ENCODE assay signal across 20 cellular contexts in the genomic region with DNA sequence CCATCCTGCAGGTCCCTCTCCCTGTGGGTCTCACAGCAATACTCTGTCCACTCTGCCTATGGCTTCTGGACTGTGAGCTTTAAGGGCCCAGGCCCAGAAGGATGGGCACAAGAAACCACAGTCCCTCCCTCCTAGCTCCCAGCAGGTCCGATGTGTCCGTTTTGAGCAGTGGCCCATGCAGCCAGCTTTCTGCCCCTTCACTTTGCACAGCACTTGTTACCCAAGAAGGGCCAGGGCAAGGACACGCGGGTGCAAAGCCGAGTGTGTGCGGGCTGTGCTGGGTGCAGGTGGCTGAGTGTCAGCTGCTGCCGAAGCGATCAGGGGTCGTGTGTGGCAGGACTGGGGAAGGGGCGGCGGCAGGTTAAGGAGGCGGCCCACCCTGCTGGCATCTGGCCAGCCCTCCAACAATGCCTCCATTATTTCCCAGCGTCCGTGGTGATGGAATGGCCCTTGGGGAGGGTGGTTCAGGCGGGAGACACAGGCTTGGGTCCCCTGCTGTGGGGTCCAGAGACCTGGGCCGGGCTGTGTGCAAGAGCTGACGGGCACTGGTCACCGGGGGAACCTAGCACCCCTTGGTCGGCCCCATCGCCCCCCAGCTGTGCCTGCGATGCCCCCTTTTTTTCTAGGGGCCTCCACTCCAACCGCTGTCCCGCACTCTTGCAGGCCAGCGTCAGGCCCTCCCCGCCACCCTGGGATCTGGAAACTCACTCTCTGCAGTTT. TPM values are rescaled to one million over a fixed set of nuclear protein-coding genes. Genes with fewer than 3 reads are reported as not detected.
A peak's percentile ranks its signal among the peaks of the same experiment; 100 is the strongest.
DNase-seq lines count a peak whose midpoint lies in the region; ATAC-seq, FAIRE-seq and TF ChIP-seq lines count a peak whose summit lies in the region.
"Had no signal": no experiment of that assay in that cellular context is flagged by ENCODE, and none has a peak within 500 bp of the region (broad histone marks: within the 10 kb centered on the region; RNA-seq: fewer than 3 reads in every experiment).

No MANE protein-coding gene starts in this region.

- CTCF ChIA-PET in HepG2 (lab: Yijun Ruan, JAX; ENCODE audit: low intra/inter-chr PET ratio, low total read pairs), result no interaction called here

- H3K4me3 Mint-ChIP-seq in activated T-helper 17 cell treated with anti-CD3 and anti-CD28 coated beads, Interleukin-2, amount 50 U/mL, for 72 hours, result no peak overlapping the region
- no peak overlapping the region for H3K4me3 Mint-ChIP-seq in natural killer cell

- no TSS peak for BruUV-seq in HepG2 (replicated peaks; lab: Mats Ljungman, UMichigan)

- H3K9me3 ChIP-seq in HepG2 (ENCODE audit: low read length) (no peaks in the 10 kb centered on the region), right lobe of liver (no peaks in the 10 kb centered on the region)
- H3K9me3 ChIP-seq: MG63 had no signal

- H3K4me2 ChIP-seq in HepG2 (ENCODE audit: low read depth, low read length), result no peak overlapping the region
- H3K4me2 ChIP-seq: KMS-11 had no signal

- DNase-seq in DMS 273 (lab: John Stamatoyannopoulos, UW; ENCODE audit: unreplicated experiment) (peak; percentile 55), DMS 273 treated with DMSO at 0.1 percent for 48 hours (lab: John Stamatoyannopoulos, UW) (no peak), HepG2 (ENCODE audit: low spot score) (no peak), right lobe of liver (no peak), natural killer cell (no peak), LoVo (ENCODE audit: low spot score) (no peak)
- DNase-seq: C1 segment of cervical spinal cord, MG63, NCI-H1092 treated with DMSO at 0.1 percent for 48 hours, NCI-H1694, NCI-H2107, NCI-H774 had no signal

- H3K36me3 Mint-ChIP-seq in activated T-helper 17 cell treated with anti-CD3 and anti-CD28 coated beads, Interleukin-2, amount 50 U/mL, for 72 hours (ENCODE audit: low read depth), result peaks cover 31% of the 10 kb centered on the region
- no peaks in the 10 kb centered on the region for H3K36me3 Mint-ChIP-seq in natural killer cell

- H3K27me3 Mint-ChIP-seq in activated T-helper 17 cell treated with anti-CD3 and anti-CD28 coated beads, Interleukin-2, amount 50 U/mL, for 72 hours, result peaks cover 9% of the 10 kb centered on the region
- H3K27me3 Mint-ChIP-seq in natural killer cell (ENCODE audit: low read depth in 2 of 2), result peaks cover 0 to 12% of the 10 kb centered on the region in 2 donors

- TF ChIP-seq EP300 in HepG2 (IDR thresholded peaks at IDR 0.05; ENCODE audit: low read depth in 2 of 2, low read length in 2 of 2) (no peak), HepG2 (CRISPR knock-in tag; IDR thresholded peaks at IDR 0.05; ENCODE audit: borderline replicate concordance) (no peak)

- no peak overlapping the region for H3K9ac ChIP-seq in HepG2 (ENCODE audit: insufficient read depth, low read depth, low read length)
- H3K9ac ChIP-seq: KMS-11 had no signal

- POLR2A ChIA-PET in HepG2 (lab: Yijun Ruan, JAX), result no interaction called here

- no peak for FAIRE-seq in HepG2 (lab: Jason Lieb, UNC)
- FAIRE-seq: GM12878, GM18507 had no signal

- peak; percentile 24 for ATAC-seq in HepG2
- no peak for ATAC-seq in right lobe of liver
- ATAC-seq in activated T-helper 17 cell treated with anti-CD3 and anti-CD28 coated beads, Interleukin-2, amount 50 U/mL, for 72 hours (replicated peaks), result peak; percentile 12
- no peak for ATAC-seq in natural killer cell
- no peak for ATAC-seq in GM19395 (IDR thresholded peaks at IDR 0.05; ENCODE audit: unreplicated experiment)

- TF ChIP-seq POLR2A in HepG2 (IDR thresholded peaks at IDR 0.05; ENCODE audit: insufficient read depth in 1 of 2, low read depth in 2 of 2, low read length in 2 of 2) (no peak), right lobe of liver (IDR thresholded peaks at IDR 0.05) (no peak)

- H3K4me1 Mint-ChIP-seq in activated T-helper 17 cell treated with anti-CD3 and anti-CD28 coated beads, Interleukin-2, amount 50 U/mL, for 72 hours, result peaks cover 3% of the 10 kb centered on the region
- H3K4me1 Mint-ChIP-seq in natural killer cell, result peaks cover 10 to 14% of the 10 kb centered on the region in 2 donors

- H2AFZ ChIP-seq in HepG2 (ENCODE audit: low read length), result no peak overlapping the region

- H3K27ac Mint-ChIP-seq in activated T-helper 17 cell treated with anti-CD3 and anti-CD28 coated beads, Interleukin-2, amount 50 U/mL, for 72 hours, result no peak overlapping the region
- H3K27ac Mint-ChIP-seq in natural killer cell, result no peak overlapping the region

- H3K36me3 ChIP-seq in HepG2 (replicated peaks in 1 of 2; ENCODE audit: control insufficient read depth in 1 of 2, insufficient read depth in 2 of 2, low read length in 2 of 2), result peaks cover 3 to 9% of the 10 kb centered on the region in 2 experiments; a peak in 3 of 5 replicates
- no peaks in the 10 kb centered on the region for H3K36me3 ChIP-seq in right lobe of liver
- H3K36me3 ChIP-seq: MG63 had no signal

- intact Hi-C loops in HepG2 (cut with micrococcal nuclease; ENCODE audit: unreplicated experiment), result no loop called here
- intact Hi-C loops in right lobe of liver (cut with DNase I), result no loop called here
- intact Hi-C loops in natural killer cell (cut with micrococcal nuclease), result no loop called here

- no peaks in the 10 kb centered on the region for H3K79me2 ChIP-seq in HepG2 (ENCODE audit: insufficient read depth, low read length)

- TF ChIP-seq RAD21 in HepG2 (CRISPR knock-in tag; IDR thresholded peaks at IDR 0.05), result no peak

- WGBS in HepG2 (ENCODE audit: low lambda C conversion rate), result 61% methylated on average over 18 of the region's 25 CpGs
- 30% methylated on average over 2 of the region's 25 CpGs for WGBS in right lobe of liver (ENCODE audit: insufficient coverage, low coverage, low lambda C conversion rate, missing lambda C conversion rate)

- H3K27ac ChIP-seq in HepG2 (ENCODE audit: extremely low read length, insufficient read depth, low read length), result no peak overlapping the region
- H3K27ac ChIP-seq in right lobe of liver, result no peak overlapping the region
- H3K27ac ChIP-seq: 22Rv1, KMS-11 had no signal

- H3K4me1 ChIP-seq in HepG2 (ENCODE audit: insufficient read depth, low read length) (peaks cover 12% of the 10 kb centered on the region), right lobe of liver (peaks cover 0 to 26% (median 0%) of the 10 kb centered on the region in 4 donors)

- H4K20me1 ChIP-seq in HepG2 (ENCODE audit: insufficient read depth, low read length), result peaks cover 41% of the 10 kb centered on the region; the same call in 1 of the 2 replicates

- H3K9me3 Mint-ChIP-seq in activated T-helper 17 cell treated with anti-CD3 and anti-CD28 coated beads, Interleukin-2, amount 50 U/mL, for 72 hours, result no peaks in the 10 kb centered on the region
- H3K9me3 Mint-ChIP-seq in natural killer cell, result no peaks in the 10 kb centered on the region

- in situ Hi-C loops in HepG2 (cut with HindIII; ENCODE audit: extremely low pct_ligation_motif_present, low pct_unique_long_range_greater_than_20kb), result no loop called here

- H3K4me3 ChIP-seq in HepG2 (replicated peaks in 1 of 3; ENCODE audit: insufficient read depth in 1 of 3, low read depth in 2 of 3, low read length in 3 of 3), result no peak overlapping the region
- no peak overlapping the region for H3K4me3 ChIP-seq in right lobe of liver
- H3K4me3 ChIP-seq: GM12878, MG63 had no signal

- TF ChIP-seq CTCF in HepG2 (CRISPR knock-in tag; IDR thresholded peaks at IDR 0.05), result no peak
- no peak for TF ChIP-seq CTCF in right lobe of liver (IDR thresholded peaks at IDR 0.05)
- no peak for TF ChIP-seq CTCF in natural killer cell (IDR thresholded peaks at IDR 0.05)

- H3K27me3 ChIP-seq in HepG2 (ENCODE audit: control insufficient read depth in 1 of 2, insufficient read depth in 2 of 2, low read length in 2 of 2), result peaks cover 8 to 36% of the 10 kb centered on the region in 2 experiments; a peak in 4 of 5 replicates
- H3K27me3 ChIP-seq in right lobe of liver, result peaks cover 16 to 36% of the 10 kb centered on the region in 2 donors

RNA-seq across cellular contexts. Expression of a gene that starts 0.7 kb away (rescaled TPM):
- total RNA-seq in HepG2 (2016; rRNA removed; fragmentation: Illumina TruSeq; extraction: Trizol) (not detected in 2 replicates), right lobe of liver (not detected), natural killer cell (under 1 TPM in 1 of 3 donors, not detected in 2; 0.38 TPM)
- total RNA-seq in HepG2 (2016; cell fraction: cytosol; rRNA removed; fragmentation: Illumina TruSeq; extraction: Trizol; ENCODE audit: low read depth), result not detected in 2 replicates
- not detected in 2 replicates for total RNA-seq in HepG2 (2016; cell fraction: insoluble cytoplasmic fraction; rRNA removed; fragmentation: Illumina TruSeq; extraction: Trizol)
- not detected in 2 replicates for total RNA-seq in HepG2 (2016; cell fraction: membrane; rRNA removed; fragmentation: Illumina TruSeq; extraction: Trizol)
- not detected in 2 replicates for total RNA-seq in HepG2 (2016; cell fraction: nucleus; rRNA removed; fragmentation: Illumina TruSeq; extraction: Trizol)
- not detected in 2 replicates for polyA plus RNA-seq in HepG2 (2011; rRNA removed)
- not detected in 2 replicates for polyA plus RNA-seq in HepG2 (2011; cell fraction: cytosol; rRNA removed)
- 0.03 TPM in 1 of 2 replicates, not detected in the other for polyA plus RNA-seq in HepG2 (2011; cell fraction: nucleus; rRNA removed)
- polyA plus RNA-seq in HepG2 (2012), result not detected in 2 replicates
- not detected in 2 replicates for polyA plus RNA-seq in HepG2 (2016; cell fraction: cytosol; fragmentation: Illumina TruSeq; extraction: Trizol; ENCODE audit: low read depth)
- not detected in 2 replicates for polyA plus RNA-seq in HepG2 (2016; cell fraction: insoluble cytoplasmic fraction; fragmentation: Illumina TruSeq; extraction: Trizol; ENCODE audit: low read depth)
- polyA plus RNA-seq in HepG2 (2016; cell fraction: membrane; fragmentation: Illumina TruSeq; extraction: Trizol; ENCODE audit: low read depth), result not detected in 2 replicates
- polyA plus RNA-seq in HepG2 (2016; cell fraction: nucleus; fragmentation: Illumina TruSeq; extraction: Trizol; ENCODE audit: insufficient read depth, low read depth), result not detected in 2 replicates
- 0.05 TPM in 1 of 2 replicates, not detected in the other for polyA minus RNA-seq in HepG2 (2011; rRNA and poly(A)+ RNA removed; ENCODE audit: low replicate concordance)
- polyA minus RNA-seq in HepG2 (2011; cell fraction: cytosol; rRNA and poly(A)+ RNA removed), result not detected in 2 replicates
- 0.13 TPM in 1 of 2 replicates, not detected in the other for polyA minus RNA-seq in HepG2 (2011; cell fraction: nucleus; rRNA and poly(A)+ RNA removed)
- total RNA-seq in activated T-helper 17 cell treated with anti-CD3 and anti-CD28 coated beads, Interleukin-2, amount 50 U/mL, for 72 hours, result under 1 TPM in 1 of 2 donors, not detected in 1; 0.16 TPM
- total RNA-seq: G401, GM12878, HT1080 had no signal
- polyA plus RNA-seq: GM12878 had no signal

RNA-seq across cellular contexts. Expression of a gene that starts 41.4 kb away (rescaled TPM):
- total RNA-seq in HepG2 (2016; rRNA removed; fragmentation: Illumina TruSeq; extraction: Trizol), result 10.1 and 27.1 TPM in 2 replicates
- 2.0 and 2.2 TPM in 2 replicates for total RNA-seq in HepG2 (2016; cell fraction: cytosol; rRNA removed; fragmentation: Illumina TruSeq; extraction: Trizol; ENCODE audit: low read depth)
- 9.0 and 27.0 TPM in 2 replicates for total RNA-seq in HepG2 (2016; cell fraction: insoluble cytoplasmic fraction; rRNA removed; fragmentation: Illumina TruSeq; extraction: Trizol)
- 4.9 and 5.5 TPM in 2 replicates for total RNA-seq in HepG2 (2016; cell fraction: membrane; rRNA removed; fragmentation: Illumina TruSeq; extraction: Trizol)
- total RNA-seq in HepG2 (2016; cell fraction: nucleus; rRNA removed; fragmentation: Illumina TruSeq; extraction: Trizol), result 29.4 and 33.0 TPM in 2 replicates
- polyA plus RNA-seq in HepG2 (2011; rRNA removed), result 36.4 and 42.1 TPM in 2 replicates
- polyA plus RNA-seq in HepG2 (2011; cell fraction: cytosol; rRNA removed), result 18.1 and 19.6 TPM in 2 replicates
- 53.2 and 71.8 TPM in 2 replicates for polyA plus RNA-seq in HepG2 (2011; cell fraction: nucleus; rRNA removed)
- polyA plus RNA-seq in HepG2 (2012), result 28.3 and 37.6 TPM in 2 replicates
- polyA plus RNA-seq in HepG2 (2016; cell fraction: cytosol; fragmentation: Illumina TruSeq; extraction: Trizol; ENCODE audit: low read depth), result 1.3 and 1.4 TPM in 2 replicates
- 8.1 and 10.4 TPM in 2 replicates for polyA plus RNA-seq in HepG2 (2016; cell fraction: insoluble cytoplasmic fraction; fragmentation: Illumina TruSeq; extraction: Trizol; ENCODE audit: low read depth)
- polyA plus RNA-seq in HepG2 (2016; cell fraction: membrane; fragmentation: Illumina TruSeq; extraction: Trizol; ENCODE audit: low read depth), result 2.5 and 3.2 TPM in 2 replicates
- polyA plus RNA-seq in HepG2 (2016; cell fraction: nucleus; fragmentation: Illumina TruSeq; extraction: Trizol; ENCODE audit: insufficient read depth, low read depth), result 56.3 and 58.3 TPM in 2 replicates
- 28.3 and 40.5 TPM in 2 replicates for polyA minus RNA-seq in HepG2 (2011; rRNA and poly(A)+ RNA removed; ENCODE audit: low replicate concordance)
- polyA minus RNA-seq in HepG2 (2011; cell fraction: cytosol; rRNA and poly(A)+ RNA removed), result 18.7 and 20.4 TPM in 2 replicates
- 26.1 and 26.5 TPM in 2 replicates for polyA minus RNA-seq in HepG2 (2011; cell fraction: nucleus; rRNA and poly(A)+ RNA removed)
- total RNA-seq in right lobe of liver, result 1 to 10 TPM; 2.9 to 8.7 (median 6.4) TPM
- total RNA-seq in activated T-helper 17 cell treated with anti-CD3 and anti-CD28 coated beads, Interleukin-2, amount 50 U/mL, for 72 hours, result 10 to 100 TPM; 25.9 to 28.5 TPM
- 10 to 100 TPM; 10.8 to 16.7 (median 16.6) TPM for total RNA-seq in natural killer cell

Comparison
In these comparisons a context has a peak if more than half of its experiments do, and no peak if none do; other contexts are left out.
1. ATAC-seq: peak in HepG2 (single experiment) and activated T-helper 17 cell treated with anti-CD3 and anti-CD28 coated beads, Interleukin-2, amount 50 U/mL, for 72 hours (single experiment); none in right lobe of liver (0 of 4), natural killer cell (0 of 3) and GM19395 (single experiment).